Comparison of ENCODE assay signal across 39 cellular contexts in genomic region chr1:179588425-179589024, GRCh38. TPM values are rescaled to one million over a fixed set of nuclear protein-coding genes. Genes with fewer than 3 reads are reported as not detected.
"Had no signal": no experiment of that assay in that cellular context is flagged by ENCODE, and none has a peak within 500 bp of the region (broad histone marks: within the 10 kb centered on the region; RNA-seq: fewer than 3 reads in every experiment).

No MANE protein-coding gene starts in this region.

- H3K4me2 ChIP-seq: smooth muscle cell had no signal

- H3K9me3 ChIP-seq: left lung, lower lobe of right lung, neutrophil, pancreas, prostate gland, sigmoid colon, thyroid gland, upper lobe of right lung had no signal

- H3K4me1 ChIP-seq: left lung, prostate gland, upper lobe of right lung had no signal

- DNase-seq: activated CD4-positive, alpha-beta memory T cell treated with anti-CD3 and anti-CD28 coated beads for 36 hours; activated CD4-positive, alpha-beta T cell treated with anti-CD3 and anti-CD28 coated beads, Interleukin-2, amount 10 ng/mL, durations not matched to agents 24 days and 14 days; activated CD4-positive, CD25-positive, alpha-beta regulatory T cell treated with anti-CD3 and anti-CD28 coated beads, Interleukin-2, amount 50 U/mL, for 72 hours; activated CD8-positive, alpha-beta memory T cell treated with anti-CD3 and anti-CD28 coated beads, Interleukin-2, amount 50 U/mL, for 48 hours; activated gamma-delta T cell; activated naive CD4-positive, alpha-beta T cell treated with anti-CD3 and anti-CD28 coated beads, Interleukin-2, amount 10 ng/mL, durations not matched to agents 7 days and 5 days; activated naive CD8-positive, alpha-beta T cell treated with anti-CD3 and anti-CD28 coated beads, Interleukin-2, amount 10 ng/mL, durations not matched to agents 7 days and 5 days; activated T-cell treated with anti-CD3 and anti-CD28 coated beads, Interleukin-2, amount 50 U/mL, for 24 hours; brain microvascular endothelial cell; caudate nucleus; foreskin fibroblast; head of caudate nucleus; hypothalamus; immature natural killer cell; left lung; lower lobe of right lung; mesendoderm; retina; sigmoid colon; stimulated activated CD4-positive, alpha-beta T cell treated with anti-CD3 and anti-CD28 coated beads, Interleukin-1b, Interleukin-23, amount 100 ng/mL, for 48 hours; stimulated activated CD4-positive, alpha-beta T cell treated with anti-CD3 and anti-CD28 coated beads, Interleukin-4, amount 100 ng/mL, for 4 hours; stimulated activated CD8-positive, alpha-beta memory T cell treated with anti-CD3 and anti-CD28 coated beads, Interleukin-4, amount 100 ng/mL, for 48 hours; stimulated activated naive CD8-positive, alpha-beta T cell treated with anti-CD3 and anti-CD28 coated beads, Interleukin-15, amount 100 ng/mL, for 72 hours; substantia nigra; T-helper 2 cell; thyroid gland; upper lobe of right lung had no signal

- FAIRE-seq: astrocyte, pancreas had no signal

- H3K27me3 ChIP-seq: thyroid gland had no signal

- H3K36me3 ChIP-seq: brain microvascular endothelial cell, left lung, lower lobe of right lung, neutrophil, pancreas, prostate gland, sigmoid colon, thyroid gland, upper lobe of right lung had no signal

- ATAC-seq: esophagus mucosa; left lung; lower lobe of right lung; pancreas; stimulated activated memory B cell treated with anti-CD40 and anti-IgM and Interleukin-4, amounts not matched to agents 10 μg/mL and 1 μg/mL and 100 μg/mL, for 72 hours; upper lobe of right lung had no signal

- H3K4me3 ChIP-seq: left lung, lower lobe of right lung, pancreas, prostate gland, sigmoid colon, smooth muscle cell, thyroid gland, upper lobe of right lung had no signal

- H3K27ac ChIP-seq: brain microvascular endothelial cell, left lung, lower lobe of right lung, neutrophil, pancreas, prostate gland, sigmoid colon, thyroid gland, upper lobe of right lung had no signal

RNA-seq across cellular contexts. Expression of gene TDRD5, which starts 3.1 kb away (rescaled TPM):
- total RNA-seq: activated CD4-positive, alpha-beta memory T cell treated with anti-CD3 and anti-CD28 coated beads for 36 hours; activated CD4-positive, alpha-beta T cell treated with anti-CD3 and anti-CD28 coated beads, Interleukin-2, amount 10 ng/mL, durations not matched to agents 24 days and 14 days; activated CD8-positive, alpha-beta memory T cell treated with anti-CD3 and anti-CD28 coated beads for 36 hours; activated naive CD8-positive, alpha-beta T cell treated with anti-CD3 and anti-CD28 coated beads, Interleukin-2, amount 10 ng/mL, durations not matched to agents 7 days and 5 days; astrocyte; chondrocyte; esophagus mucosa; myocyte; natural killer cell treated with Interleukin-12 subunit alpha and Interleukin-12 subunit beta and Interleukin-15 and Interleukin-18, amount 100 ng/mL, for 72 hours; sigmoid colon; smooth muscle cell had no signal
- polyA plus RNA-seq: immature natural killer cell, smooth muscle cell had no signal

RNA-seq across cellular contexts. Expression of gene NPHS2, which starts 12.8 kb away (rescaled TPM):
- total RNA-seq: activated CD4-positive, alpha-beta memory T cell treated with anti-CD3 and anti-CD28 coated beads for 36 hours; activated CD4-positive, alpha-beta T cell treated with anti-CD3 and anti-CD28 coated beads, Interleukin-2, amount 10 ng/mL, durations not matched to agents 24 days and 14 days; activated CD8-positive, alpha-beta memory T cell treated with anti-CD3 and anti-CD28 coated beads for 36 hours; activated naive CD8-positive, alpha-beta T cell treated with anti-CD3 and anti-CD28 coated beads, Interleukin-2, amount 10 ng/mL, durations not matched to agents 7 days and 5 days; astrocyte; chondrocyte; esophagus mucosa; left lung; lower lobe of right lung; mononuclear cell; myocyte; natural killer cell treated with Interleukin-12 subunit alpha and Interleukin-12 subunit beta and Interleukin-15 and Interleukin-18, amount 100 ng/mL, for 72 hours; prostate gland; sigmoid colon; smooth muscle cell; thyroid gland; upper lobe of right lung had no signal
- polyA plus RNA-seq: immature natural killer cell, pancreas, smooth muscle cell had no signal
